In genomic region chr3:23161308-23161707, GRCh38 we compare ENCODE assay signal across 32 cellular contexts. TPM values are rescaled to one million over a fixed set of nuclear protein-coding genes. Genes with fewer than 3 reads are reported as not detected.
DNase-seq lines count a peak whose midpoint lies in the region; ATAC-seq, FAIRE-seq and TF ChIP-seq lines count a peak whose summit lies in the region.
"Had no signal": no experiment of that assay in that cellular context is flagged by ENCODE, and none has a peak within 500 bp of the region (broad histone marks: within the 10 kb centered on the region; RNA-seq: fewer than 3 reads in every experiment).

No MANE protein-coding gene starts in this region.

- no peaks in the 10 kb centered on the region for H3K9me3 ChIP-seq in stomach
- H3K9me3 ChIP-seq: BLaER1 treated with 17β-estradiol and CSF1 and Interleukin-3, amounts not matched to agents 10 nM and 100 nM; body of pancreas; gastroesophageal sphincter; lower lobe of right lung; prostate gland; sigmoid colon; tibial artery had no signal

- H3K27me3 ChIP-seq in brain microvascular endothelial cell (replicated peaks) (no peaks in the 10 kb centered on the region), stomach (no peaks in the 10 kb centered on the region)
- H3K27me3 ChIP-seq: BLaER1 treated with 17β-estradiol and CSF1 and Interleukin-3, amounts not matched to agents 10 nM and 100 nM; body of pancreas; gastroesophageal sphincter; sigmoid colon; tibial artery had no signal

- FAIRE-seq in GM18507 (lab: Jason Lieb, UNC), result peak; percentile 57
- FAIRE-seq: endometrium had no signal

- TF ChIP-seq POLR2A in stomach (IDR thresholded peaks at IDR 0.05), result no peak

- intact Hi-C loops in stomach (cut with DNase I; ENCODE audit: low total_unique reads), result no loop called here

- H3K36me3 ChIP-seq in brain microvascular endothelial cell (replicated peaks) (no peaks in the 10 kb centered on the region), stomach (no peaks in the 10 kb centered on the region)
- H3K36me3 ChIP-seq: BLaER1 treated with 17β-estradiol and CSF1 and Interleukin-3, amounts not matched to agents 10 nM and 100 nM; gastroesophageal sphincter; lower lobe of right lung; prostate gland; sigmoid colon; tibial artery had no signal

- peak overlapping the region; percentile 12 for H3K27ac ChIP-seq in brain microvascular endothelial cell
- H3K27ac ChIP-seq in stomach, result no peak overlapping the region
- H3K27ac ChIP-seq: BLaER1 treated with 17β-estradiol and CSF1 and Interleukin-3, amounts not matched to agents 10 nM and 100 nM; body of pancreas; gastroesophageal sphincter; lower lobe of right lung; prostate gland; sigmoid colon; tibial artery had no signal

- in situ Hi-C loops in brain microvascular endothelial cell (cut with HindIII; ENCODE audit: low pct_ligation_motif_present, low sequenced_read_pairs), result no loop called here

- WGBS in stomach, 5 donors, result 94 to 99% (median 96%) methylated on average over 2 of the region's 2 CpGs

- DNase-seq in GM18507 (ENCODE audit: extremely low spot score, insufficient read length, low read depth) (no peak), brain microvascular endothelial cell (no peak), nucleus accumbens (lab: John Stamatoyannopoulos, UW) (no peak), stomach (no peak), NCI-H345 treated with DMSO at 0.1 percent for 48 hours (lab: John Stamatoyannopoulos, UW; ENCODE audit: unreplicated experiment) (no peak)
- DNase-seq: activated CD4-positive, CD25-positive, alpha-beta regulatory T cell; activated CD8-positive, alpha-beta memory T cell treated with anti-CD3 and anti-CD28 coated beads, Interleukin-2, amount 10 ng/mL, durations not matched to agents 7 days and 5 days; activated gamma-delta T cell treated with Interleukin-2 at 50 U/mL for 16 hours; activated T-cell treated with anti-CD3 and anti-CD28 coated beads, Interleukin-2, amount 50 U/mL, for 4 hours; body of pancreas; cerebellar nuclear complex; dermis blood vessel endothelial cell; DMS53; GF-D8; kidney glomerular epithelial cell; lower lobe of right lung; naive thymus-derived CD8-positive, alpha-beta T cell; NCI-H1048; NCI-H82; occipital lobe; sigmoid colon; stimulated activated CD4-positive, alpha-beta T cell treated with anti-CD3 and anti-CD28 coated beads, Interleukin-12 subunit alpha, Interleukin-12 subunit beta, amount 100 ng/mL, for 4 hours; stimulated activated CD4-positive, alpha-beta T cell treated with anti-CD3 and anti-CD28 coated beads, Interleukin-4, amount 100 ng/mL, for 1 hour; T-helper 1 cell; tibial artery had no signal

- H3K4me3 ChIP-seq in brain microvascular endothelial cell (ENCODE audit: low read depth, low read length) (no peak overlapping the region), stomach (no peak overlapping the region)
- H3K4me3 ChIP-seq: BLaER1 treated with 17β-estradiol and CSF1 and Interleukin-3, amounts not matched to agents 10 nM and 100 nM; body of pancreas; gastroesophageal sphincter; lower lobe of right lung; prostate gland; sigmoid colon; tibial artery had no signal

- no peak for TF ChIP-seq CTCF in brain microvascular endothelial cell (IDR thresholded peaks at IDR 0.05; ENCODE audit: low read depth, low read length, missing control alignments)
- no peak for TF ChIP-seq CTCF in stomach (IDR thresholded peaks at IDR 0.05)

- no peak for TF ChIP-seq EP300 in stomach (IDR thresholded peaks at IDR 0.05)

- peaks cover 0 to 9% (median 0%) of the 10 kb centered on the region in 4 donors for H3K4me1 ChIP-seq in stomach
- H3K4me1 ChIP-seq: body of pancreas, lower lobe of right lung, prostate gland had no signal

- peak; percentile 2 for ATAC-seq in HG03469 (IDR thresholded peaks at IDR 0.05; ENCODE audit: unreplicated experiment)
- ATAC-seq in GM18909 (IDR thresholded peaks at IDR 0.05; ENCODE audit: poor library complexity, unreplicated experiment), result no peak
- ATAC-seq: activated CD8-positive, alpha-beta memory T cell treated with anti-CD3 and anti-CD28 coated beads, Interleukin-2, amount 10 ng/mL, durations not matched to agents 7 days and 5 days; activated T-cell treated with anti-CD3 and anti-CD28 coated beads, Interleukin-2, amount 50 U/mL, for 4 hours; body of pancreas; gastroesophageal sphincter; HCT116; naive thymus-derived CD8-positive, alpha-beta T cell had no signal

RNA-seq across cellular contexts. Expression of gene UBE2E2, which starts 41.8 kb away (rescaled TPM):
- 100 to 1,000 TPM in 1 of 5 donors, 10 to 100 TPM in 3, 1 to 10 TPM in 1; 6.5 to 128 (median 35.6) TPM for total RNA-seq in stomach
- polyA plus RNA-seq in stomach, result 10 to 100 TPM; 17.0 to 20.0 (median 17.5) TPM
